8 cellular contexts compared by ENCODE assay signal in genomic region chr17:78779271-78779600, GRCh38. TPM values are rescaled to one million over a fixed set of nuclear protein-coding genes. Genes with fewer than 3 reads are reported as not detected.
A peak's percentile ranks its signal among the peaks of the same experiment; 100 is the strongest.
DNase-seq lines count a peak whose midpoint lies in the region; ATAC-seq and TF ChIP-seq lines count a peak whose summit lies in the region.
"Not testable (repeated sequence)": the region's sequence is repeated elsewhere in the genome, so short reads cannot be mapped to it uniquely, and the experiment has no call there.

No MANE protein-coding gene starts in this region.

- not testable (repeated sequence) for TF ChIP-seq CTCF in DND-41 (IDR thresholded peaks at IDR 0.05; ENCODE audit: borderline replicate concordance, extremely low read depth, low read length, poor library complexity, severe bottlenecking); upper lobe of left lung (IDR thresholded peaks at IDR 0.05)

- WGBS in mesenchymal stem cell: 93% methylated on average over 2 of the region's 5 CpGs
- WGBS in upper lobe of left lung, 2 donors: 57 to 62% methylated on average over 5 of the region's 5 CpGs

- not testable (repeated sequence) for H2BK120ac ChIP-seq in mesenchymal stem cell (ENCODE audit: low read depth, low read length)

- H3K4me3 Mint-ChIP-seq in T-helper 2 cell treated with Interferon-gamma antibody and Interleukin-4, amounts not matched to agents 5 μg/mL and 100 μg/mL, for 36 hours: peak overlapping the region; percentile 84
- H3K4me3 Mint-ChIP-seq in activated naive CD4-positive, alpha-beta T cell treated with anti-CD3 and anti-CD28 coated beads, Interleukin-2, amount 50 U/mL, for 24 hours: peak overlapping the region; percentile 85

- H3K36me3 Mint-ChIP-seq in T-helper 2 cell treated with Interferon-gamma antibody and Interleukin-4, amounts not matched to agents 5 μg/mL and 100 μg/mL, for 36 hours (ENCODE audit: low read depth): peaks cover 32% of the 10 kb centered on the region
- H3K36me3 Mint-ChIP-seq in activated naive CD4-positive, alpha-beta T cell treated with anti-CD3 and anti-CD28 coated beads, Interleukin-2, amount 50 U/mL, for 24 hours: not testable (repeated sequence)

- H2BK12ac ChIP-seq in mesenchymal stem cell (ENCODE audit: low read length in 2 of 2): not testable (repeated sequence)

- H3K27ac Mint-ChIP-seq in T-helper 2 cell treated with Interferon-gamma antibody and Interleukin-4, amounts not matched to agents 5 μg/mL and 100 μg/mL, for 36 hours: peak overlapping the region; percentile 94
- peak overlapping the region; percentile 95 for H3K27ac Mint-ChIP-seq in activated naive CD4-positive, alpha-beta T cell treated with anti-CD3 and anti-CD28 coated beads, Interleukin-2, amount 50 U/mL, for 24 hours

- H3K18ac ChIP-seq in mesenchymal stem cell (ENCODE audit: low read depth in 1 of 2, low read length in 2 of 2): not testable (repeated sequence)

- peak overlapping the region; percentile 22 for H2AK5ac ChIP-seq in mesenchymal stem cell (ENCODE audit: low read length, severe bottlenecking)

- H3K4me2 ChIP-seq in DND-41 (ENCODE audit: insufficient read depth, low read length): 0 out of 2 replicates have a peak overlapping the region, but pooled peaks have one; percentile 68
- H3K4me2 ChIP-seq in mesenchymal stem cell (ENCODE audit: low read length, poor library complexity, severe bottlenecking): not testable (repeated sequence)

- H3K9ac ChIP-seq in DND-41 (ENCODE audit: low read depth, low read length); rectal smooth muscle tissue (ENCODE audit: low read length): not testable (repeated sequence)
- H3K9ac ChIP-seq in mesenchymal stem cell (ENCODE audit: low read length): peak overlapping the region; percentile 89

- H4K91ac ChIP-seq in mesenchymal stem cell (ENCODE audit: low read length): not testable (repeated sequence)

- H3K27me3 Mint-ChIP-seq in T-helper 2 cell treated with Interferon-gamma antibody and Interleukin-4, amounts not matched to agents 5 μg/mL and 100 μg/mL, for 36 hours (ENCODE audit: low read depth); activated naive CD4-positive, alpha-beta T cell treated with anti-CD3 and anti-CD28 coated beads, Interleukin-2, amount 50 U/mL, for 24 hours: not testable (repeated sequence)

- not testable (repeated sequence) for H3K4ac ChIP-seq in mesenchymal stem cell (ENCODE audit: low read depth in 1 of 2, low read length in 2 of 2)

- ATAC-seq in DND-41 (ENCODE audit: insufficient read depth, low read depth); upper lobe of left lung (ENCODE audit: low FRiP score in 2 of 2): not testable (repeated sequence)

- peaks cover 48% of the 10 kb centered on the region for H3K4me1 Mint-ChIP-seq in T-helper 2 cell treated with Interferon-gamma antibody and Interleukin-4, amounts not matched to agents 5 μg/mL and 100 μg/mL, for 36 hours (ENCODE audit: low read depth)
- peaks cover 58% of the 10 kb centered on the region for H3K4me1 Mint-ChIP-seq in activated naive CD4-positive, alpha-beta T cell treated with anti-CD3 and anti-CD28 coated beads, Interleukin-2, amount 50 U/mL, for 24 hours

- H3K14ac ChIP-seq in mesenchymal stem cell (ENCODE audit: low read length in 2 of 2): not testable (repeated sequence)

- H3K79me1 ChIP-seq in mesenchymal stem cell (replicated peaks; ENCODE audit: low read length, poor library complexity, severe bottlenecking): not testable (repeated sequence)

- H3K36me3 ChIP-seq in DND-41 (ENCODE audit: insufficient read depth, low read length); effector memory CD4-positive, alpha-beta T cell (ENCODE audit: control insufficient read depth, insufficient read depth, low read length); mesenchymal stem cell (ENCODE audit: control insufficient read depth in 1 of 2, insufficient read depth in 2 of 2, low read depth in 1 of 2, low read length in 2 of 2); rectal smooth muscle tissue (ENCODE audit: control insufficient read depth, insufficient read depth, low read length); upper lobe of left lung: not testable (repeated sequence)

- not testable (repeated sequence) for TF ChIP-seq EP300 in upper lobe of left lung (IDR thresholded peaks at IDR 0.05)

- H3K9me3 Mint-ChIP-seq in T-helper 2 cell treated with Interferon-gamma antibody and Interleukin-4, amounts not matched to agents 5 μg/mL and 100 μg/mL, for 36 hours; activated naive CD4-positive, alpha-beta T cell treated with anti-CD3 and anti-CD28 coated beads, Interleukin-2, amount 50 U/mL, for 24 hours: not testable (repeated sequence)

- H3K4me3 ChIP-seq in DND-41 (ENCODE audit: low read depth in 1 of 2, low read length in 2 of 2); mesenchymal stem cell (ENCODE audit: insufficient read depth in 1 of 2, low read depth in 1 of 2, low read length in 2 of 2): not testable (repeated sequence)
- peak overlapping the region; percentile 93 for H3K4me3 ChIP-seq in effector memory CD4-positive, alpha-beta T cell (ENCODE audit: insufficient read depth, low read depth, low read length, poor library complexity, severe bottlenecking)
- H3K4me3 ChIP-seq in rectal smooth muscle tissue (ENCODE audit: low read length) (peak overlapping the region; percentile 25), upper lobe of left lung (peak overlapping the region in 1 of 4 donors; percentile 97)

- H2BK15ac ChIP-seq in mesenchymal stem cell (ENCODE audit: low read depth, poor library complexity, severe bottlenecking): not testable (repeated sequence)

- H2BK5ac ChIP-seq in mesenchymal stem cell (ENCODE audit: low read depth, low read length, poor library complexity, severe bottlenecking): not testable (repeated sequence)

- not testable (repeated sequence) for H4K20me1 ChIP-seq in DND-41 (ENCODE audit: insufficient read depth, low read length)

- not testable (repeated sequence) for DNase-seq in DND-41; T-helper 2 cell treated with Interferon-gamma antibody and Interleukin-4, amounts not matched to agents 5 μg/mL and 100 μg/mL, for 36 hours (ENCODE audit: low spot score); effector memory CD4-positive, alpha-beta T cell; mesenchymal stem cell; upper lobe of left lung
- peak; percentile 89 for DNase-seq in NCI-H82 (lab: John Stamatoyannopoulos, UW)

- H3K4me1 ChIP-seq in DND-41 (ENCODE audit: insufficient read depth, low read length): peaks cover 46% of the 10 kb centered on the region
- H3K4me1 ChIP-seq in effector memory CD4-positive, alpha-beta T cell (ENCODE audit: control insufficient read depth, insufficient read depth, low read length, poor library complexity, severe bottlenecking): peaks cover 38% of the 10 kb centered on the region
- peaks cover 11% of the 10 kb centered on the region for H3K4me1 ChIP-seq in mesenchymal stem cell (ENCODE audit: control insufficient read depth, insufficient read depth, low read depth, low read length)
- H3K4me1 ChIP-seq in rectal smooth muscle tissue (ENCODE audit: control insufficient read depth, insufficient read depth, low read length): not testable (repeated sequence)
- H3K4me1 ChIP-seq in upper lobe of left lung: peaks cover 35 to 76% (median 53%) of the 10 kb centered on the region in 4 donors

- H3K23ac ChIP-seq in mesenchymal stem cell (ENCODE audit: low read length in 2 of 2): not testable (repeated sequence)

- TF ChIP-seq POLR2A in upper lobe of left lung (IDR thresholded peaks at IDR 0.05): not testable (repeated sequence)

- not testable (repeated sequence) for H3K9me3 ChIP-seq in DND-41 (ENCODE audit: insufficient read depth, low read length, severe bottlenecking); effector memory CD4-positive, alpha-beta T cell (ENCODE audit: control insufficient read depth, low read length); mesenchymal stem cell (ENCODE audit: control insufficient read depth, low read length); upper lobe of left lung

- H3K27ac ChIP-seq in DND-41 (ENCODE audit: low read length); mesenchymal stem cell (ENCODE audit: low read length, poor library complexity, severe bottlenecking); rectal smooth muscle tissue (ENCODE audit: low read depth, low read length): not testable (repeated sequence)
- H3K27ac ChIP-seq in effector memory CD4-positive, alpha-beta T cell (ENCODE audit: insufficient read depth, low read length, poor library complexity, severe bottlenecking): peak overlapping the region; percentile 95
- H3K27ac ChIP-seq in upper lobe of left lung: peak overlapping the region; percentile 96 to 100 (median 98)

- not testable (repeated sequence) for H3K27me3 ChIP-seq in DND-41 (ENCODE audit: insufficient read depth, low read length, poor library complexity); effector memory CD4-positive, alpha-beta T cell (replicated peaks; ENCODE audit: control insufficient read depth, insufficient read depth, low read length, poor library complexity, severe bottlenecking); mesenchymal stem cell (ENCODE audit: control insufficient read depth in 1 of 2, insufficient read depth in 1 of 2, low read length in 2 of 2); rectal smooth muscle tissue (ENCODE audit: control insufficient read depth, insufficient read depth, low read length); upper lobe of left lung

- H4K8ac ChIP-seq in mesenchymal stem cell (ENCODE audit: low read length): not testable (repeated sequence)

- peaks cover 48% of the 10 kb centered on the region for H3K79me2 ChIP-seq in DND-41 (ENCODE audit: insufficient read depth, low read length)

- H2AFZ ChIP-seq in DND-41 (ENCODE audit: low read depth, low read length); mesenchymal stem cell (ENCODE audit: low read depth, low read length): not testable (repeated sequence)

RNA-seq across cellular contexts. Expression of gene CYTH1, which starts 2.8 kb away (rescaled TPM):
- 15.0 TPM for polyA plus RNA-seq in mesenchymal stem cell (2013, experiment 1 of 2)
- 14.3 TPM for polyA plus RNA-seq in mesenchymal stem cell (2013, experiment 2 of 2)
- 100 to 1,000 TPM; 113 to 295 (median 121) TPM for total RNA-seq in upper lobe of left lung
